Comparison of ENCODE assay signal across 12 cellular contexts in genomic region chr16:28543072-28543471, GRCh38. TPM values are rescaled to one million over a fixed set of nuclear protein-coding genes. Genes with fewer than 3 reads are reported as not detected.
DNase-seq lines count a peak whose midpoint lies in the region; ATAC-seq, FAIRE-seq and TF ChIP-seq lines count a peak whose summit lies in the region.
"Had no signal": no experiment of that assay in that cellular context is flagged by ENCODE, and none has a peak within 500 bp of the region (broad histone marks: within the 10 kb centered on the region; RNA-seq: fewer than 3 reads in every experiment).

No MANE protein-coding gene starts in this region.

- 51 to 71% methylated on average over 7 of the region's 7 CpGs for WGBS in pancreas, 2 donors

- H3K4me3 ChIP-seq in colonic mucosa (no peak overlapping the region), pancreas (no peak overlapping the region)
- H3K4me3 ChIP-seq: adrenal gland had no signal

- TF ChIP-seq CTCF in colonic mucosa (IDR thresholded peaks at IDR 0.05), result no peak
- no peak for TF ChIP-seq CTCF in pancreas (IDR thresholded peaks at IDR 0.05)

- DNase-seq in DMS153 (lab: John Stamatoyannopoulos, UW), result peak; percentile 93
- peak; percentile 83 for DNase-seq in NCI-H2196 treated with DMSO at 0.1 percent for 48 hours (lab: John Stamatoyannopoulos, UW; ENCODE audit: unreplicated experiment)
- peak; percentile 89 for DNase-seq in colonic mucosa
- peak in 1 of 6 donors; percentile 58 for DNase-seq in pancreas
- no peak for DNase-seq in GM19239 (ENCODE audit: insufficient read length, low spot score)
- DNase-seq: activated CD4-positive, CD25-positive, alpha-beta regulatory T cell; NCI-H2227 treated with DMSO at 0.1 percent for 48 hours had no signal

- no peak for FAIRE-seq in pancreas (lab: Jason Lieb, UNC)
- no peak for FAIRE-seq in GM19239 (lab: Jason Lieb, UNC)

- peaks cover 4% of the 10 kb centered on the region for H3K4me1 ChIP-seq in colonic mucosa
- peaks cover 0 to 10% (median 7%) of the 10 kb centered on the region in 3 donors for H3K4me1 ChIP-seq in pancreas

- H3K9me3 ChIP-seq in colonic mucosa (no peaks in the 10 kb centered on the region), pancreas (no peaks in the 10 kb centered on the region)
- H3K9me3 ChIP-seq: adrenal gland had no signal

- H3K27me3 ChIP-seq in colonic mucosa (no peaks in the 10 kb centered on the region), pancreas (no peaks in the 10 kb centered on the region)
- H3K27me3 ChIP-seq: adrenal gland had no signal

- intact Hi-C loops in colonic mucosa (cut with DNase I), result loop anchor here (10.0 kb wide), 1 partner anchor 58 kb away; no protein-coding TSS in a partner anchor
- intact Hi-C loops in pancreas (cut with DNase I), result no loop called here

- H3K36me3 ChIP-seq in colonic mucosa, result no peaks in the 10 kb centered on the region
- no peaks in the 10 kb centered on the region for H3K36me3 ChIP-seq in pancreas
- H3K36me3 ChIP-seq: adrenal gland had no signal

- peak overlapping the region in 1 of 2 donors; percentile 71 for H3K9ac ChIP-seq in colonic mucosa (ENCODE audit: low read depth in 2 of 2, low read length in 2 of 2)

- peak overlapping the region; percentile 72 for H3K27ac ChIP-seq in colonic mucosa
- H3K27ac ChIP-seq in pancreas, result peak overlapping the region in 2 of 4 donors; percentile 74 to 76

- ATAC-seq in pancreas (peak in 3 of 4 donors; percentile 20 to 58 (median 27)), HG02642 (IDR thresholded peaks at IDR 0.05; ENCODE audit: poor library complexity, unreplicated experiment) (no peak), GM19035 (IDR thresholded peaks at IDR 0.05; ENCODE audit: unreplicated experiment) (no peak), HG03108 (IDR thresholded peaks at IDR 0.05; ENCODE audit: unreplicated experiment) (no peak)

RNA-seq across cellular contexts. Expression of gene NUPR1, which starts 4.3 kb away (rescaled TPM):
- total RNA-seq in colonic mucosa (100 to 1,000 TPM in 1 of 2 donors, 10 to 100 TPM in 1; 87.0 to 128 TPM), pancreas (100 to 1,000 TPM in 3 of 6 donors, 10 to 100 TPM in 3; 28.9 to 303 (median 103) TPM)
- polyA plus RNA-seq in pancreas, result 100 to 1,000 TPM; 117 to 151 TPM

RNA-seq across cellular contexts. Expression of gene SGF29, which starts 10.6 kb away (rescaled TPM):
- 10 to 100 TPM; 17.4 to 19.3 TPM for total RNA-seq in colonic mucosa
- total RNA-seq in pancreas, result 10 to 100 TPM; 14.2 to 28.3 (median 17.0) TPM
- 10 to 100 TPM; 40.2 to 46.6 TPM for polyA plus RNA-seq in pancreas

RNA-seq across cellular contexts. Expression of gene IL27, which starts 36.4 kb away (rescaled TPM):
- total RNA-seq in colonic mucosa, result not detected
- total RNA-seq in pancreas, result under 1 TPM in 2 of 6 donors, not detected in 4; 0.18 to 0.20 TPM
- polyA plus RNA-seq in pancreas, result under 1 TPM in 1 of 2 donors, not detected in 1; 0.68 TPM
- total RNA-seq: Daoy had no signal

RNA-seq across cellular contexts. Expression of gene APOBR, which starts 48.6 kb away (rescaled TPM):
- total RNA-seq in colonic mucosa, result 10 to 100 TPM; 60.8 to 87.4 TPM
- total RNA-seq in pancreas, result 1 to 10 TPM in 2 of 6 donors, under 1 TPM in 4; 0.16 to 3.0 (median 0.45) TPM
- 1 to 10 TPM in 1 of 2 donors, under 1 TPM in 1; 0.70 to 1.5 TPM for polyA plus RNA-seq in pancreas

RNA-seq across cellular contexts. Expression of gene CLN3, which starts 51.2 kb away (rescaled TPM):
- 100 to 1,000 TPM; 101 to 123 TPM for total RNA-seq in colonic mucosa
- 10 to 100 TPM in 3 of 6 donors, 1 to 10 TPM in 3; 6.9 to 17.2 (median 10.2) TPM for total RNA-seq in pancreas
- polyA plus RNA-seq in pancreas, result 10 to 100 TPM; 13.8 to 25.9 TPM

Comparison
In these comparisons a context has a peak if more than half of its experiments do, and no peak if none do; other contexts are left out.
1. ATAC-seq: peak in pancreas (3 of 4); none in HG02642 (single experiment), GM19035 (single experiment) and HG03108 (single experiment).